11 cellular contexts compared by ENCODE assay signal in the genomic region with DNA sequence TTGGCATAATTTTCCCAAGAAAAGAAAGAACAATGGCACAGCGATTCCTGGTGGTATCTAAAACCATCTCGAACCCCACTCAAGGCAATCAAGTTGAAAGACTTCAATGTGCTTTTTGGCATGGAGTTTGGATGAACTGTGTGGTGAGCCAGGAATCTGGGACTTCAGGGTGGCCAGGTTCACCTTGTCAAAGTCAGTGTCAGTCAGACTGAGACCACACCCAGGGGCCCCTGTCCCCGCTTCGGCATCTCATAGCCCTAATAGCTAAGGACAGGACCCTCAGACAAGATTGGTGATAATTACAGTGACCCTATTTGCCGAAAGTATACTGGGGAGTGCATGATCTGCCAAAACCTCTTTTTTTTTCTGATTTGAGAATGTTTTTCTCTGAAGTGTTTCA. TPM values are rescaled to one million over a fixed set of nuclear protein-coding genes. Genes with fewer than 3 reads are reported as not detected.
"Had no signal": no experiment of that assay in that cellular context is flagged by ENCODE, and none has a peak within 500 bp of the region (broad histone marks: within the 10 kb centered on the region; RNA-seq: fewer than 3 reads in every experiment).

No MANE protein-coding gene starts in this region.

- H3K4me3 ChIP-seq: GM23248, HAP-1 had no signal

- H3K27ac Mint-ChIP-seq: HFFc6, IgD-negative memory B cell had no signal

- H3K4me1 Mint-ChIP-seq: IgD-negative memory B cell had no signal

- H3K27me3 Mint-ChIP-seq: IgD-negative memory B cell had no signal

- H3K9me3 ChIP-seq: HAP-1 had no signal

- H3K36me3 ChIP-seq: HAP-1 had no signal

- H3K4me1 ChIP-seq: HAP-1 had no signal

- H3K4me3 Mint-ChIP-seq: HFFc6, IgD-negative memory B cell had no signal

- ATAC-seq: HCT116, HepG2 had no signal

- H3K27ac ChIP-seq: GM23248, HL-60 had no signal

- DNase-seq: GM23248, GOT3, H7, HFFc6 had no signal

- H3K36me3 Mint-ChIP-seq: IgD-negative memory B cell had no signal

RNA-seq across cellular contexts. Expression of gene WFDC1, which starts 25.8 kb away (rescaled TPM):
- total RNA-seq: H4, HepG2 had no signal

RNA-seq across cellular contexts. Expression of gene ATP2C2, which starts 47.8 kb away (rescaled TPM):
- total RNA-seq: GM23248, H4, HepG2, HFFc6, HT1080 had no signal
